Comparison of ENCODE assay signal across 1 cellular context in the genomic region with DNA sequence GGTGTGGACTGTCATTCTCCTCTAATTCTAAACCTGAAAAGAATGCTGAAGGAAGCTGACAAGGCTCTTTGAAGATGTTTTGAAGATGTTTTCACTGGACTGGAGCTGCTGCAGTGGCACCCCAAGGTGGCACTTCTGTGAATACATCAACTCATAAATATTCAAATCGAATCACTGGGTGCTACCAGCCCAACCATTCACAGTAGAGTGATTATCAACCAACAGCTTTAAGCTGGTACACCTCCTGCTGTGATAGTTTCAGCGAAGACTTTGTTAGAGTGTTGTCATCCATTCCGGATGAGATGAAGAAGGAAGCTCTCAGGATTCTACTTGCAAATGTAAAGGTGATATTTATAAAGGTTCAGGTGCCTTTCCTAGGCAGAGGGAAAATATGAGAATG.
TF ChIP-seq lines count a peak whose summit lies in the region.

No MANE protein-coding gene starts in this region.

TF ChIP-seq in SK-N-SH treated with all-trans-retinoic acid at 6 μM for 48 hours, 23 proteins besides CTCF, POLR2A, EP300 and RAD21 (continued from another document):
- TF ChIP-seq, protein P1, sequence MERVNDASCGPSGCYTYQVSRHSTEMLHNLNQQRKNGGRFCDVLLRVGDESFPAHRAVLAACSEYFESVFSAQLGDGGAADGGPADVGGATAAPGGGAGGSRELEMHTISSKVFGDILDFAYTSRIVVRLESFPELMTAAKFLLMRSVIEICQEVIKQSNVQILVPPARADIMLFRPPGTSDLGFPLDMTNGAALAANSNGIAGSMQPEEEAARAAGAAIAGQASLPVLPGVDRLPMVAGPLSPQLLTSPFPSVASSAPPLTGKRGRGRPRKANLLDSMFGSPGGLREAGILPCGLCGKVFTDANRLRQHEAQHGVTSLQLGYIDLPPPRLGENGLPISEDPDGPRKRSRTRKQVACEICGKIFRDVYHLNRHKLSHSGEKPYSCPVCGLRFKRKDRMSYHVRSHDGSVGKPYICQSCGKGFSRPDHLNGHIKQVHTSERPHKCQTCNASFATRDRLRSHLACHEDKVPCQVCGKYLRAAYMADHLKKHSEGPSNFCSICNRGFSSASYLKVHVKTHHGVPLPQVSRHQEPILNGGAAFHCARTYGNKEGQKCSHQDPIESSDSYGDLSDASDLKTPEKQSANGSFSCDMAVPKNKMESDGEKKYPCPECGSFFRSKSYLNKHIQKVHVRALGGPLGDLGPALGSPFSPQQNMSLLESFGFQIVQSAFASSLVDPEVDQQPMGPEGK (CRISPR knock-in tag; IDR thresholded peaks at IDR 0.05; ENCODE audit: borderline replicate concordance): no peak
- TF ChIP-seq CSDC2 (CRISPR knock-in tag; IDR thresholded peaks at IDR 0.05) (no peak), PPARA (CRISPR knock-in tag; IDR thresholded peaks at IDR 0.05; ENCODE audit: borderline replicate concordance) (no peak), BACH2 (CRISPR knock-in tag; IDR thresholded peaks at IDR 0.05; ENCODE audit: borderline replicate concordance) (no peak), GLIS3 (CRISPR knock-in tag; IDR thresholded peaks at IDR 0.05) (no peak), ZC3H10 (CRISPR knock-in tag; IDR thresholded peaks at IDR 0.05) (no peak)
- TF ChIP-seq, protein P2, sequence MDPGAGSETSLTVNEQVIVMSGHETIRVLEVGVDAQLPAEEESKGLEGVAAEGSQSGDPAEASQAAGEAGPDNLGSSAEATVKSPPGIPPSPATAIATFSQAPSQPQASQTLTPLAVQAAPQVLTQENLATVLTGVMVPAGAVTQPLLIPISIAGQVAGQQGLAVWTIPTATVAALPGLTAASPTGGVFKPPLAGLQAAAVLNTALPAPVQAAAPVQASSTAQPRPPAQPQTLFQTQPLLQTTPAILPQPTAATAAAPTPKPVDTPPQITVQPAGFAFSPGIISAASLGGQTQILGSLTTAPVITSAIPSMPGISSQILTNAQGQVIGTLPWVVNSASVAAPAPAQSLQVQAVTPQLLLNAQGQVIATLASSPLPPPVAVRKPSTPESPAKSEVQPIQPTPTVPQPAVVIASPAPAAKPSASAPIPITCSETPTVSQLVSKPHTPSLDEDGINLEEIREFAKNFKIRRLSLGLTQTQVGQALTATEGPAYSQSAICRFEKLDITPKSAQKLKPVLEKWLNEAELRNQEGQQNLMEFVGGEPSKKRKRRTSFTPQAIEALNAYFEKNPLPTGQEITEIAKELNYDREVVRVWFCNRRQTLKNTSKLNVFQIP (CRISPR knock-in tag; IDR thresholded peaks at IDR 0.05; ENCODE audit: borderline replicate concordance, low read depth): no peak
